ENCODE assay signal across 1 cellular context in the genomic region with DNA sequence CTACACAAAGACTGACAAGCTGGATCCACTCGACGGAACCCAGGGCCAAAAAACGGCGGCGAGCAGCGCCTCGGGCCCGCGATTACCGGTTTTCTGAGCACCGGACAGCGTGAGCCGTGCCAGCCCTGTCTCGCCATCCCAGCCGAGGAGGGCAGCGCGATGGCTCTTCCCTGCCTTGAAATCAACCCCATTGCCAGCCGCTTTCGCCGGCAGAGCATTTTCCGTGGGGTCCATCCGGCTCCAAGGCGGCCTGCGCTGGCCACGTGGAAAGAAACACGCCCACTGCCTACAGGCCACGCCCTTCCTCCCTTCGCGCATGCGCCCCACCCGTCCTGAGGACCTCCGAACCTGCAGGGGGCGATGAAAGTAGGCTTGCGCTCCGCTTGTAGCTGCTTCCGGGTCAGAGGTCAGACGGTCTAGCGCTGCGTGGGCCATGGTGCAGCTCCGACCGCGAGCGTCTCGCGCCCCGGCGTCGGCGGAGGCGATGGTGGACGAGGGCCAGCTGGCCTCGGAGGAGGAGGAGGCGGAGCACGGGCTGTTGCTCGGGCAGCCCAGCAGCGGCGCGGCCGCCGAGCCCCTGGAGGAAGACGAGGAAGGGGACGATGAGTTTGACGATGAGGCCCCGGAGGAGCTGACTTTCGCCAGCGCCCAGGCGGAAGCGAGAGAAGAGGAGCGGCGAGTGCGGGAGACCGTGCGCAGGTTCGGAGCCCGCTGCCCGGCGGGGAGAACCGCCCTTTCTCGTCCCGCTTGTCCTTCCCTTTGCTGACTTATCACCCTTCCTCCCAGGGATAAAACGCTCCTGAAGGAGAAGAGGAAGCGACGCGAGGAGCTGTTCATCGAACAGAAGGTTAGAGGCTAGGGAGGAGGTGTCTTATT.
TF ChIP-seq lines count a peak whose summit lies in the region.

A gene (plus strand): TSS at position 410 of the 876 bp plus-strand sequence. CDS start 24 bp downstream, at position 434.

TF ChIP-seq in HepG2, 621 proteins besides CTCF, POLR2A, EP300 and RAD21 (continued from another document and continues in another):
- TF ChIP-seq, protein P1, sequence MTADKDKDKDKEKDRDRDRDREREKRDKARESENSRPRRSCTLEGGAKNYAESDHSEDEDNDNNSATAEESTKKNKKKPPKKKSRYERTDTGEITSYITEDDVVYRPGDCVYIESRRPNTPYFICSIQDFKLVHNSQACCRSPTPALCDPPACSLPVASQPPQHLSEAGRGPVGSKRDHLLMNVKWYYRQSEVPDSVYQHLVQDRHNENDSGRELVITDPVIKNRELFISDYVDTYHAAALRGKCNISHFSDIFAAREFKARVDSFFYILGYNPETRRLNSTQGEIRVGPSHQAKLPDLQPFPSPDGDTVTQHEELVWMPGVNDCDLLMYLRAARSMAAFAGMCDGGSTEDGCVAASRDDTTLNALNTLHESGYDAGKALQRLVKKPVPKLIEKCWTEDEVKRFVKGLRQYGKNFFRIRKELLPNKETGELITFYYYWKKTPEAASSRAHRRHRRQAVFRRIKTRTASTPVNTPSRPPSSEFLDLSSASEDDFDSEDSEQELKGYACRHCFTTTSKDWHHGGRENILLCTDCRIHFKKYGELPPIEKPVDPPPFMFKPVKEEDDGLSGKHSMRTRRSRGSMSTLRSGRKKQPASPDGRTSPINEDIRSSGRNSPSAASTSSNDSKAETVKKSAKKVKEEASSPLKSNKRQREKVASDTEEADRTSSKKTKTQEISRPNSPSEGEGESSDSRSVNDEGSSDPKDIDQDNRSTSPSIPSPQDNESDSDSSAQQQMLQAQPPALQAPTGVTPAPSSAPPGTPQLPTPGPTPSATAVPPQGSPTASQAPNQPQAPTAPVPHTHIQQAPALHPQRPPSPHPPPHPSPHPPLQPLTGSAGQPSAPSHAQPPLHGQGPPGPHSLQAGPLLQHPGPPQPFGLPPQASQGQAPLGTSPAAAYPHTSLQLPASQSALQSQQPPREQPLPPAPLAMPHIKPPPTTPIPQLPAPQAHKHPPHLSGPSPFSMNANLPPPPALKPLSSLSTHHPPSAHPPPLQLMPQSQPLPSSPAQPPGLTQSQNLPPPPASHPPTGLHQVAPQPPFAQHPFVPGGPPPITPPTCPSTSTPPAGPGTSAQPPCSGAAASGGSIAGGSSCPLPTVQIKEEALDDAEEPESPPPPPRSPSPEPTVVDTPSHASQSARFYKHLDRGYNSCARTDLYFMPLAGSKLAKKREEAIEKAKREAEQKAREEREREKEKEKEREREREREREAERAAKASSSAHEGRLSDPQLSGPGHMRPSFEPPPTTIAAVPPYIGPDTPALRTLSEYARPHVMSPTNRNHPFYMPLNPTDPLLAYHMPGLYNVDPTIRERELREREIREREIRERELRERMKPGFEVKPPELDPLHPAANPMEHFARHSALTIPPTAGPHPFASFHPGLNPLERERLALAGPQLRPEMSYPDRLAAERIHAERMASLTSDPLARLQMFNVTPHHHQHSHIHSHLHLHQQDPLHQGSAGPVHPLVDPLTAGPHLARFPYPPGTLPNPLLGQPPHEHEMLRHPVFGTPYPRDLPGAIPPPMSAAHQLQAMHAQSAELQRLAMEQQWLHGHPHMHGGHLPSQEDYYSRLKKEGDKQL (CRISPR knock-in tag; IDR thresholded peaks at IDR 0.05; ENCODE audit: low read depth), result peak; percentile 65
- TF ChIP-seq, protein P2, sequence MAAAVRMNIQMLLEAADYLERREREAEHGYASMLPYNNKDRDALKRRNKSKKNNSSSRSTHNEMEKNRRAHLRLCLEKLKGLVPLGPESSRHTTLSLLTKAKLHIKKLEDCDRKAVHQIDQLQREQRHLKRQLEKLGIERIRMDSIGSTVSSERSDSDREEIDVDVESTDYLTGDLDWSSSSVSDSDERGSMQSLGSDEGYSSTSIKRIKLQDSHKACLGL (CRISPR knock-in tag; IDR thresholded peaks at IDR 0.05), result peak; percentile 100
- no peak for TF ChIP-seq ZNF17 (CRISPR knock-in tag; IDR thresholded peaks at IDR 0.05)
- TF ChIP-seq KDM6A (CRISPR knock-in tag; IDR thresholded peaks at IDR 0.05; ENCODE audit: low read depth), result no peak; the same call in 1 of the 2 replicates
- TF ChIP-seq ZNF766 (CRISPR knock-in tag; IDR thresholded peaks at IDR 0.05; ENCODE audit: borderline replicate concordance), result peak; percentile 87
- 0 out of 2 replicates have a peak, but pooled peaks have one; percentile 17 for TF ChIP-seq ZNF260 (CRISPR knock-in tag; IDR thresholded peaks at IDR 0.05; ENCODE audit: borderline replicate concordance, low read depth)
- TF ChIP-seq IRX3 (CRISPR knock-in tag; IDR thresholded peaks at IDR 0.05; ENCODE audit: borderline replicate concordance, low read depth), result peak; percentile 98
- TF ChIP-seq JUN (CRISPR knock-in tag; IDR thresholded peaks at IDR 0.05), result peak; percentile 71; the same call in 1 of the 2 replicates
- no peak; the same call in 1 of the 2 replicates for TF ChIP-seq ISX (CRISPR knock-in tag; conservative IDR thresholded peaks at IDR 0.05)
- TF ChIP-seq ZFP37 (CRISPR knock-in tag; IDR thresholded peaks at IDR 0.05; ENCODE audit: borderline replicate concordance), result no peak; the same call in 1 of the 2 replicates
- peak; percentile 88 for TF ChIP-seq ISL2 (CRISPR knock-in tag; IDR thresholded peaks at IDR 0.05)
- peak; percentile 97 for TF ChIP-seq ZSCAN21 (CRISPR knock-in tag; IDR thresholded peaks at IDR 0.05; ENCODE audit: borderline replicate concordance)
- TF ChIP-seq ZNF274 (CRISPR knock-in tag; IDR thresholded peaks at IDR 0.05), result peak; percentile 99
- TF ChIP-seq, protein P3, sequence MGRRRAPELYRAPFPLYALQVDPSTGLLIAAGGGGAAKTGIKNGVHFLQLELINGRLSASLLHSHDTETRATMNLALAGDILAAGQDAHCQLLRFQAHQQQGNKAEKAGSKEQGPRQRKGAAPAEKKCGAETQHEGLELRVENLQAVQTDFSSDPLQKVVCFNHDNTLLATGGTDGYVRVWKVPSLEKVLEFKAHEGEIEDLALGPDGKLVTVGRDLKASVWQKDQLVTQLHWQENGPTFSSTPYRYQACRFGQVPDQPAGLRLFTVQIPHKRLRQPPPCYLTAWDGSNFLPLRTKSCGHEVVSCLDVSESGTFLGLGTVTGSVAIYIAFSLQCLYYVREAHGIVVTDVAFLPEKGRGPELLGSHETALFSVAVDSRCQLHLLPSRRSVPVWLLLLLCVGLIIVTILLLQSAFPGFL (CRISPR knock-in tag; IDR thresholded peaks at IDR 0.05), result no peak
- TF ChIP-seq ZNF709 (CRISPR knock-in tag; IDR thresholded peaks at IDR 0.05), result peak; percentile 97
- TF ChIP-seq TCF7L2 (IDR thresholded peaks at IDR 0.05; ENCODE audit: low read depth, low read length), result no peak
- TF ChIP-seq AKAP8 (CRISPR knock-in tag; IDR thresholded peaks at IDR 0.05), result peak; percentile 96
- TF ChIP-seq ZNF234 (CRISPR knock-in tag; conservative IDR thresholded peaks at IDR 0.05), result peak; percentile 98
- TF ChIP-seq POLR2AphosphoS5 (IDR thresholded peaks at IDR 0.05; ENCODE audit: low read depth, low read length), result peak; percentile 91
- TF ChIP-seq TOPORS (CRISPR knock-in tag; IDR thresholded peaks at IDR 0.05), result peak; percentile 100
- TF ChIP-seq MTA1 (CRISPR knock-in tag; IDR thresholded peaks at IDR 0.05; ENCODE audit: borderline replicate concordance), result peak; percentile 76; the same call in 1 of the 2 replicates
- peak; percentile 63; the same call in 1 of the 2 replicates for TF ChIP-seq TP53 (CRISPR knock-in tag; conservative IDR thresholded peaks at IDR 0.05)
- peak; percentile 73 for TF ChIP-seq SATB2 (CRISPR knock-in tag; IDR thresholded peaks at IDR 0.05)
- TF ChIP-seq SRF (IDR thresholded peaks at IDR 0.05; ENCODE audit: low read depth, low read length), result no peak
- peak; percentile 100 for TF ChIP-seq KMT2B (CRISPR knock-in tag; IDR thresholded peaks at IDR 0.05)
- TF ChIP-seq ZNF335 (CRISPR knock-in tag; IDR thresholded peaks at IDR 0.05), result peak; percentile 94
- TF ChIP-seq GPN1 (CRISPR knock-in tag; IDR thresholded peaks at IDR 0.05; ENCODE audit: borderline replicate concordance), result no peak; the same call in none of the 2 replicates
- TF ChIP-seq BORCS8-MEF2B (CRISPR knock-in tag; IDR thresholded peaks at IDR 0.05), result peak; percentile 99
- TF ChIP-seq, protein P4, sequence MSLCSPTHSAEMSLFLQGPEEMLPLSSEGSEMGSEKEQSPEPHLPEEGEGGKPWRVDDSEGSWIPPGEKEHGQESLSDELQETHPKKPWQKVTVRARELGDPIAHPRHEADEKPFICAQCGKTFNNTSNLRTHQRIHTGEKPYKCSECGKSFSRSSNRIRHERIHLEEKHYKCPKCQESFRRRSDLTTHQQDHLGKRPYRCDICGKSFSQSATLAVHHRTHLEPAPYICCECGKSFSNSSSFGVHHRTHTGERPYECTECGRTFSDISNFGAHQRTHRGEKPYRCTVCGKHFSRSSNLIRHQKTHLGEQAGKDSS (CRISPR knock-in tag; IDR thresholded peaks at IDR 0.05; ENCODE audit: borderline replicate concordance, low read depth), result peak; percentile 98; the same call in 1 of the 2 replicates
- TF ChIP-seq ZNF850 (CRISPR knock-in tag; conservative IDR thresholded peaks at IDR 0.05), result peak; percentile 89
- peak; percentile 96 for TF ChIP-seq ARNT2 (CRISPR knock-in tag; IDR thresholded peaks at IDR 0.05; ENCODE audit: low read depth)
- peak; percentile 74; the same call in 1 of the 2 replicates for TF ChIP-seq ZNF232 (CRISPR knock-in tag; IDR thresholded peaks at IDR 0.05; ENCODE audit: borderline replicate concordance)
- TF ChIP-seq, protein P5, sequence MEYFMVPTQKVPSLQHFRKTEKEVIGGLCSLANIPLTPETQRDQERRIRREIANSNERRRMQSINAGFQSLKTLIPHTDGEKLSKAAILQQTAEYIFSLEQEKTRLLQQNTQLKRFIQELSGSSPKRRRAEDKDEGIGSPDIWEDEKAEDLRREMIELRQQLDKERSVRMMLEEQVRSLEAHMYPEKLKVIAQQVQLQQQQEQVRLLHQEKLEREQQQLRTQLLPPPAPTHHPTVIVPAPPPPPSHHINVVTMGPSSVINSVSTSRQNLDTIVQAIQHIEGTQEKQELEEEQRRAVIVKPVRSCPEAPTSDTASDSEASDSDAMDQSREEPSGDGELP (IDR thresholded peaks at IDR 0.05; ENCODE audit: borderline replicate concordance, low read depth), result peak; percentile 72; the same call in 1 of the 2 replicates
- peak; percentile 100 for TF ChIP-seq KDM2A (CRISPR knock-in tag; IDR thresholded peaks at IDR 0.05; ENCODE audit: borderline replicate concordance, low read depth)
- no peak for TF ChIP-seq PLRG1 (conservative IDR thresholded peaks at IDR 0.05)
- TF ChIP-seq NCOR1 (IDR thresholded peaks at IDR 0.05; ENCODE audit: borderline replicate concordance, low read length), result no peak; the same call in 1 of the 2 replicates
- TF ChIP-seq, protein P6, sequence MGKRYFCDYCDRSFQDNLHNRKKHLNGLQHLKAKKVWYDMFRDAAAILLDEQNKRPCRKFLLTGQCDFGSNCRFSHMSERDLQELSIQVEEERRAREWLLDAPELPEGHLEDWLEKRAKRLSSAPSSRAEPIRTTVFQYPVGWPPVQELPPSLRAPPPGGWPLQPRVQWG (CRISPR knock-in tag; IDR thresholded peaks at IDR 0.05; ENCODE audit: borderline replicate concordance, low read depth), result no peak
- TF ChIP-seq PTBP1 (IDR thresholded peaks at IDR 0.05; ENCODE audit: low read depth, low read length, poor library complexity, severe bottlenecking), result peak; percentile 60
- peak; percentile 97 for TF ChIP-seq ZNF547 (CRISPR knock-in tag; IDR thresholded peaks at IDR 0.05)
- peak; percentile 65; the same call in 1 of the 2 replicates for TF ChIP-seq ZSCAN22 (CRISPR knock-in tag; IDR thresholded peaks at IDR 0.05)
- peak; percentile 99 for TF ChIP-seq ZNF331 (CRISPR knock-in tag; IDR thresholded peaks at IDR 0.05)
- TF ChIP-seq REL (CRISPR knock-in tag; conservative IDR thresholded peaks at IDR 0.05), result peak; percentile 99
- peak; percentile 96 for TF ChIP-seq PPARG (CRISPR knock-in tag; conservative IDR thresholded peaks at IDR 0.05)
- TF ChIP-seq, protein P7, sequence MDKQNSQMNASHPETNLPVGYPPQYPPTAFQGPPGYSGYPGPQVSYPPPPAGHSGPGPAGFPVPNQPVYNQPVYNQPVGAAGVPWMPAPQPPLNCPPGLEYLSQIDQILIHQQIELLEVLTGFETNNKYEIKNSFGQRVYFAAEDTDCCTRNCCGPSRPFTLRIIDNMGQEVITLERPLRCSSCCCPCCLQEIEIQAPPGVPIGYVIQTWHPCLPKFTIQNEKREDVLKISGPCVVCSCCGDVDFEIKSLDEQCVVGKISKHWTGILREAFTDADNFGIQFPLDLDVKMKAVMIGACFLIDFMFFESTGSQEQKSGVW (CRISPR knock-in tag; IDR thresholded peaks at IDR 0.05; ENCODE audit: borderline replicate concordance), result peak; percentile 75; the same call in 1 of the 2 replicates
- TF ChIP-seq, protein P8, sequence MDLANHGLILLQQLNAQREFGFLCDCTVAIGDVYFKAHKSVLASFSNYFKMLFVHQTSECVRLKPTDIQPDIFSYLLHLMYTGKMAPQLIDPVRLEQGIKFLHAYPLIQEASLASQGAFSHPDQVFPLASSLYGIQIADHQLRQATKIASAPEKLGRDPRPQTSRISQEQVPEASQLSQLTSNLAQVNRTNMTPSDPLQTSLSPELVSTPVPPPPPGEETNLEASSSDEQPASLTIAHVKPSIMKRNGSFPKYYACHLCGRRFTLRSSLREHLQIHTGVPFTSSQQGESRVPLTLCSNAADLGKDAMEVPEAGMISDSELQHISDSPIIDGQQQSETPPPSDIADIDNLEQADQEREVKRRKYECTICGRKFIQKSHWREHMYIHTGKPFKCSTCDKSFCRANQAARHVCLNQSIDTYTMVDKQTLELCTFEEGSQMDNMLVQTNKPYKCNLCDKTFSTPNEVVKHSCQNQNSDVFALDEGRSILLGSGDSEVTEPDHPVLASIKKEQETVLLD (CRISPR knock-in tag; IDR thresholded peaks at IDR 0.05; ENCODE audit: low read depth), result peak; percentile 97
- TF ChIP-seq RARA (CRISPR knock-in tag; IDR thresholded peaks at IDR 0.05), result peak; percentile 78; the same call in 1 of the 2 replicates
- TF ChIP-seq ZNF225 (CRISPR knock-in tag; IDR thresholded peaks at IDR 0.05), result peak; percentile 88; the same call in 1 of the 2 replicates
- peak; percentile 71; the same call in 1 of the 2 replicates for TF ChIP-seq ZKSCAN5 (CRISPR knock-in tag; IDR thresholded peaks at IDR 0.05)
- TF ChIP-seq ZNF264 (CRISPR knock-in tag; IDR thresholded peaks at IDR 0.05), result peak; percentile 80
- TF ChIP-seq, protein P9, sequence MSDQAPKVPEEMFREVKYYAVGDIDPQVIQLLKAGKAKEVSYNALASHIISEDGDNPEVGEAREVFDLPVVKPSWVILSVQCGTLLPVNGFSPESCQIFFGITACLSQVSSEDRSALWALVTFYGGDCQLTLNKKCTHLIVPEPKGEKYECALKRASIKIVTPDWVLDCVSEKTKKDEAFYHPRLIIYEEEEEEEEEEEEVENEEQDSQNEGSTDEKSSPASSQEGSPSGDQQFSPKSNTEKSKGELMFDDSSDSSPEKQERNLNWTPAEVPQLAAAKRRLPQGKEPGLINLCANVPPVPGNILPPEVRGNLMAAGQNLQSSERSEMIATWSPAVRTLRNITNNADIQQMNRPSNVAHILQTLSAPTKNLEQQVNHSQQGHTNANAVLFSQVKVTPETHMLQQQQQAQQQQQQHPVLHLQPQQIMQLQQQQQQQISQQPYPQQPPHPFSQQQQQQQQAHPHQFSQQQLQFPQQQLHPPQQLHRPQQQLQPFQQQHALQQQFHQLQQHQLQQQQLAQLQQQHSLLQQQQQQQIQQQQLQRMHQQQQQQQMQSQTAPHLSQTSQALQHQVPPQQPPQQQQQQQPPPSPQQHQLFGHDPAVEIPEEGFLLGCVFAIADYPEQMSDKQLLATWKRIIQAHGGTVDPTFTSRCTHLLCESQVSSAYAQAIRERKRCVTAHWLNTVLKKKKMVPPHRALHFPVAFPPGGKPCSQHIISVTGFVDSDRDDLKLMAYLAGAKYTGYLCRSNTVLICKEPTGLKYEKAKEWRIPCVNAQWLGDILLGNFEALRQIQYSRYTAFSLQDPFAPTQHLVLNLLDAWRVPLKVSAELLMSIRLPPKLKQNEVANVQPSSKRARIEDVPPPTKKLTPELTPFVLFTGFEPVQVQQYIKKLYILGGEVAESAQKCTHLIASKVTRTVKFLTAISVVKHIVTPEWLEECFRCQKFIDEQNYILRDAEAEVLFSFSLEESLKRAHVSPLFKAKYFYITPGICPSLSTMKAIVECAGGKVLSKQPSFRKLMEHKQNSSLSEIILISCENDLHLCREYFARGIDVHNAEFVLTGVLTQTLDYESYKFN (CRISPR knock-in tag; conservative IDR thresholded peaks at IDR 0.05), result peak; percentile 76
